8 cellular contexts compared by ENCODE assay signal in genomic region chr10:3886666-3887251, GRCh38.
A peak's percentile ranks its signal among the peaks of the same experiment; 100 is the strongest.
DNase-seq lines count a peak whose midpoint lies in the region; ATAC-seq and TF ChIP-seq lines count a peak whose summit lies in the region.

No MANE protein-coding gene starts in this region.

- TF ChIP-seq POLR2A in right lobe of liver (IDR thresholded peaks at IDR 0.05) = peak; percentile 12

- H3K9me3 ChIP-seq in right lobe of liver (no peaks in the 10 kb centered on the region), upper lobe of right lung (no peaks in the 10 kb centered on the region), Karpas-422 (ENCODE audit: low read length) (no peaks in the 10 kb centered on the region)

- H3K4me1 ChIP-seq in right lobe of liver (no peaks in the 10 kb centered on the region), upper lobe of right lung (peaks cover 18% of the 10 kb centered on the region), Karpas-422 (ENCODE audit: low read length) (no peaks in the 10 kb centered on the region)

- H3K36me3 ChIP-seq in right lobe of liver (no peaks in the 10 kb centered on the region), upper lobe of right lung (no peaks in the 10 kb centered on the region), Karpas-422 (ENCODE audit: insufficient read depth, low read length) (no peaks in the 10 kb centered on the region)

- H3K4me2 ChIP-seq in Karpas-422 (ENCODE audit: low read depth, low read length, poor library complexity, severe bottlenecking) = no peak overlapping the region

- H4K20me1 ChIP-seq in Karpas-422 (ENCODE audit: insufficient read depth, low read depth, low read length) = no peaks in the 10 kb centered on the region

- 18% methylated on average over 11 of the region's 11 CpGs for WGBS in right lobe of liver (ENCODE audit: insufficient coverage, low coverage, low lambda C conversion rate, missing lambda C conversion rate)

- H3K36me3 Mint-ChIP-seq in activated T-cell treated with anti-CD3 and anti-CD28 coated beads, Interleukin-2, amount 50 U/mL, for 4 hours (ENCODE audit: insufficient read depth) = no peaks in the 10 kb centered on the region

- no peaks in the 10 kb centered on the region for H3K27me3 Mint-ChIP-seq in activated T-cell treated with anti-CD3 and anti-CD28 coated beads, Interleukin-2, amount 50 U/mL, for 4 hours (ENCODE audit: low read depth)

- no peaks in the 10 kb centered on the region for H3K9me3 Mint-ChIP-seq in activated T-cell treated with anti-CD3 and anti-CD28 coated beads, Interleukin-2, amount 50 U/mL, for 4 hours

- DNase-seq in activated T-cell treated with anti-CD3 and anti-CD28 coated beads, Interleukin-2, amount 50 U/mL, for 4 hours = no peak
- no peak for DNase-seq in activated T-cell treated with anti-CD3 and anti-CD28 coated beads, Interleukin-2, amount 50 U/mL, for 1 hour
- DNase-seq in brain pericyte (ENCODE audit: low read depth, low spot score) (peak; percentile 69), right lobe of liver (peak in 2 of 3 donors; percentile 40 to 58), upper lobe of right lung (no peak), Karpas-422 (no peak), GF-D8 (lab: John Stamatoyannopoulos, UW) (no peak), CD1c-positive myeloid dendritic cell (ENCODE audit: extremely low spot score) (no peak)

- H3K27me3 ChIP-seq in right lobe of liver = no peaks in the 10 kb centered on the region
- H3K27me3 ChIP-seq in upper lobe of right lung = no peaks in the 10 kb centered on the region
- no peaks in the 10 kb centered on the region for H3K27me3 ChIP-seq in Karpas-422 (ENCODE audit: low read length)

- H3K9me2 ChIP-seq in Karpas-422 (replicated peaks; ENCODE audit: insufficient read depth, low read length) = no peaks in the 10 kb centered on the region

- H3K79me2 ChIP-seq in Karpas-422 (ENCODE audit: low read length) = no peaks in the 10 kb centered on the region

- no peak overlapping the region for H3K4me3 ChIP-seq in right lobe of liver
- H3K4me3 ChIP-seq in upper lobe of right lung = no peak overlapping the region
- no peak overlapping the region for H3K4me3 ChIP-seq in Karpas-422 (ENCODE audit: low read length)

- intact Hi-C loops in right lobe of liver (cut with DNase I) (no loop called here), upper lobe of right lung (cut with DNase I) (no loop called here)

- peaks cover 36% of the 10 kb centered on the region for H3K4me1 Mint-ChIP-seq in activated T-cell treated with anti-CD3 and anti-CD28 coated beads, Interleukin-2, amount 50 U/mL, for 4 hours (ENCODE audit: low read depth)

- H3K27ac ChIP-seq in right lobe of liver (peak overlapping the region; percentile 58 to 84 (median 69)), upper lobe of right lung (peak overlapping the region; percentile 67), Karpas-422 (ENCODE audit: low read length) (no peak overlapping the region)

- no peak overlapping the region for H2AFZ ChIP-seq in Karpas-422 (ENCODE audit: low read length)

- H3K4me3 Mint-ChIP-seq in activated T-cell treated with anti-CD3 and anti-CD28 coated beads, Interleukin-2, amount 50 U/mL, for 4 hours = peak overlapping the region; percentile 21

- H3K9ac ChIP-seq in Karpas-422 (ENCODE audit: low read length) = no peak overlapping the region

- no peak for TF ChIP-seq CTCF in right lobe of liver (IDR thresholded peaks at IDR 0.05)
- no peak for TF ChIP-seq CTCF in upper lobe of right lung (IDR thresholded peaks at IDR 0.05)

- no peak for ATAC-seq in activated T-cell treated with anti-CD3 and anti-CD28 coated beads, Interleukin-2, amount 50 U/mL, for 4 hours
- ATAC-seq in right lobe of liver (peak; percentile 82 to 88 (median 83)), upper lobe of right lung (peak; percentile 61)

Comparison
In these comparisons a context has a peak if more than half of its experiments do, and no peak if none do; other contexts are left out.
1. ATAC-seq: peak in right lobe of liver (4 of 4) and upper lobe of right lung (single experiment); none in activated T-cell treated with anti-CD3 and anti-CD28 coated beads, Interleukin-2, amount 50 U/mL, for 4 hours (0 of 2).
2. DNase-seq: peak in brain pericyte (single experiment) and right lobe of liver (2 of 3); none in activated T-cell treated with anti-CD3 and anti-CD28 coated beads, Interleukin-2, amount 50 U/mL, for 4 hours (single experiment), activated T-cell treated with anti-CD3 and anti-CD28 coated beads, Interleukin-2, amount 50 U/mL, for 1 hour (single experiment), upper lobe of right lung (single experiment), Karpas-422 (single experiment), GF-D8 (single experiment) and CD1c-positive myeloid dendritic cell (single experiment).